Comparison of ENCODE assay signal across 14 cellular contexts in genomic region chr1:83641828-83642443, GRCh38.
DNase-seq lines count a peak whose midpoint lies in the region; ATAC-seq and TF ChIP-seq lines count a peak whose summit lies in the region.
"Had no signal": no experiment of that assay in that cellular context is flagged by ENCODE, and none has a peak within 500 bp of the region (broad histone marks: within the 10 kb centered on the region; RNA-seq: fewer than 3 reads in every experiment).

No MANE protein-coding gene starts in this region.

- peaks cover 0 to 9% (median 5%) of the 10 kb centered on the region in 10 experiments; a peak in 8 of 20 replicates for H3K4me1 ChIP-seq in BLaER1 treated with 17β-estradiol and CSF1 and Interleukin-3, amounts not matched to agents 10 nM and 100 nM
- no peaks in the 10 kb centered on the region for H3K4me1 ChIP-seq in esophagus (ENCODE audit: control insufficient read depth in 2 of 2, insufficient read depth in 2 of 2, low read length in 1 of 2)
- no peaks in the 10 kb centered on the region for H3K4me1 ChIP-seq in left lung
- peaks cover 5% of the 10 kb centered on the region for H3K4me1 ChIP-seq in smooth muscle cell (ENCODE audit: low read depth)
- H3K4me1 ChIP-seq: BE2C had no signal

- no peak overlapping the region for H3K4me3 Mint-ChIP-seq in type B pancreatic cell

- no peaks in the 10 kb centered on the region for H3F3A ChIP-seq in smooth muscle cell (ENCODE audit: low read depth)

- intact Hi-C loops in left lung (cut with DNase I): no loop called here

- H4K20me1 ChIP-seq in BLaER1 treated with 17β-estradiol and CSF1 and Interleukin-3, amounts not matched to agents 10 nM and 100 nM: no peaks in the 10 kb centered on the region
- no peaks in the 10 kb centered on the region for H4K20me1 ChIP-seq in smooth muscle cell (ENCODE audit: low read depth)

- H3K4me2 ChIP-seq in BLaER1 treated with 17β-estradiol and CSF1 and Interleukin-3, amounts not matched to agents 10 nM and 100 nM: peak overlapping the region in 9 of 11 experiments; percentile 0 to 53 (median 29); a peak in 10 of 22 replicates
- H3K4me2 ChIP-seq in smooth muscle cell: no peak overlapping the region
- H3K4me2 ChIP-seq: SK-N-SH had no signal

- H3K27ac ChIP-seq in BLaER1 treated with 17β-estradiol and CSF1 and Interleukin-3, amounts not matched to agents 10 nM and 100 nM: peak overlapping the region in 1 of 11 experiments; percentile 5; a peak in 1 of 22 replicates
- H3K27ac ChIP-seq in esophagus (ENCODE audit: low read depth in 2 of 2, low read length in 1 of 2) (peak overlapping the region; percentile 3 to 53), left lung (peak overlapping the region in 1 of 2 donors; percentile 27), smooth muscle cell (ENCODE audit: low read depth) (no peak overlapping the region)

- H3K79me2 ChIP-seq in smooth muscle cell (ENCODE audit: low read depth): no peaks in the 10 kb centered on the region

- no peaks in the 10 kb centered on the region for H3K36me3 ChIP-seq in BLaER1 treated with 17β-estradiol and CSF1 and Interleukin-3, amounts not matched to agents 10 nM and 100 nM
- H3K36me3 ChIP-seq in esophagus (ENCODE audit: control insufficient read depth in 2 of 2, insufficient read depth in 2 of 2, low read length in 1 of 2) (no peaks in the 10 kb centered on the region), left lung (no peaks in the 10 kb centered on the region), smooth muscle cell (ENCODE audit: low read depth) (no peaks in the 10 kb centered on the region)
- H3K36me3 ChIP-seq: BE2C had no signal

- DNase-seq in left lung (no peak), smooth muscle cell (lab: John Stamatoyannopoulos, UW; ENCODE audit: unreplicated experiment) (no peak), globus pallidus (ENCODE audit: low spot score) (no peak), type B pancreatic cell (ENCODE audit: extremely low spot score, unreplicated experiment) (no peak)
- DNase-seq: activated naive CD8-positive, alpha-beta T cell treated with anti-CD3 and anti-CD28 coated beads, Interleukin-2, amount 10 ng/mL, durations not matched to agents 7 days and 5 days; BE2C; NCI-H2107 had no signal

- H3K27me3 ChIP-seq in BLaER1 treated with 17β-estradiol and CSF1 and Interleukin-3, amounts not matched to agents 10 nM and 100 nM: no peaks in the 10 kb centered on the region
- no peaks in the 10 kb centered on the region for H3K27me3 ChIP-seq in esophagus (ENCODE audit: control insufficient read depth in 1 of 2, insufficient read depth in 2 of 2, low read length in 2 of 2)
- H3K27me3 ChIP-seq in left lung: no peaks in the 10 kb centered on the region
- no peaks in the 10 kb centered on the region for H3K27me3 ChIP-seq in smooth muscle cell (ENCODE audit: low read depth)
- H3K27me3 ChIP-seq: BE2C had no signal

- H3K9me3 Mint-ChIP-seq in type B pancreatic cell: peaks cover 15% of the 10 kb centered on the region

- no peak overlapping the region for H3K4me3 ChIP-seq in BLaER1 treated with 17β-estradiol and CSF1 and Interleukin-3, amounts not matched to agents 10 nM and 100 nM
- H3K4me3 ChIP-seq in esophagus (ENCODE audit: low read depth in 1 of 2, low read length in 2 of 2): no peak overlapping the region
- no peak overlapping the region for H3K4me3 ChIP-seq in left lung
- H3K4me3 ChIP-seq in smooth muscle cell: no peak overlapping the region

- H3K36me3 Mint-ChIP-seq in type B pancreatic cell: no peaks in the 10 kb centered on the region

- no peaks in the 10 kb centered on the region for H3K4me1 Mint-ChIP-seq in type B pancreatic cell (ENCODE audit: unreplicated experiment)

- no peaks in the 10 kb centered on the region for H3K27me3 Mint-ChIP-seq in type B pancreatic cell
- H3K27me3 Mint-ChIP-seq: activated naive CD8-positive, alpha-beta T cell treated with anti-CD3 and anti-CD28 coated beads, Interleukin-2, amount 10 ng/mL, durations not matched to agents 7 days and 5 days had no signal

- no peaks in the 10 kb centered on the region for H3K9me3 ChIP-seq in BLaER1 treated with 17β-estradiol and CSF1 and Interleukin-3, amounts not matched to agents 10 nM and 100 nM (replicated peaks in 1 of 11)
- no peaks in the 10 kb centered on the region for H3K9me3 ChIP-seq in esophagus (ENCODE audit: control insufficient read depth in 2 of 2, insufficient read depth in 1 of 2, low read depth in 1 of 2, low read length in 1 of 2)
- H3K9me3 ChIP-seq in left lung: no peaks in the 10 kb centered on the region
- no peaks in the 10 kb centered on the region for H3K9me3 ChIP-seq in smooth muscle cell (replicated peaks; ENCODE audit: low read depth)
- H3K9me3 ChIP-seq: BE2C, SK-N-SH had no signal

- ATAC-seq in left lung (peak; percentile 33), HG03432 (IDR thresholded peaks at IDR 0.05; ENCODE audit: unreplicated experiment) (no peak), HG02840 (IDR thresholded peaks at IDR 0.05; ENCODE audit: low FRiP score, unreplicated experiment) (no peak)
- ATAC-seq: esophagus mucosa, GM12878 had no signal

- H3K9ac ChIP-seq in BLaER1 treated with 17β-estradiol and CSF1 and Interleukin-3, amounts not matched to agents 10 nM and 100 nM: no peak overlapping the region
- no peak overlapping the region for H3K9ac ChIP-seq in smooth muscle cell (ENCODE audit: low read depth)
- H3K9ac ChIP-seq: SK-N-SH had no signal

- no peak overlapping the region for H3K27ac Mint-ChIP-seq in type B pancreatic cell

- TF ChIP-seq CTCF in left lung (IDR thresholded peaks at IDR 0.05) (no peak), smooth muscle cell (IDR thresholded peaks at IDR 0.05; ENCODE audit: borderline replicate concordance, insufficient read depth, poor library complexity, severe bottlenecking) (no peak), type B pancreatic cell (conservative IDR thresholded peaks at IDR 0.05) (no peak)

- peak overlapping the region; percentile 44 for H2AFZ ChIP-seq in smooth muscle cell (ENCODE audit: low read depth)

- WGBS in esophagus, 2 donors: 43 to 48% methylated on average over 5 of the region's 5 CpGs
- 88% methylated on average over 5 of the region's 5 CpGs for WGBS in smooth muscle cell (ENCODE audit: low lambda C conversion rate)
